1 cellular context compared by ENCODE assay signal in the genomic region with DNA sequence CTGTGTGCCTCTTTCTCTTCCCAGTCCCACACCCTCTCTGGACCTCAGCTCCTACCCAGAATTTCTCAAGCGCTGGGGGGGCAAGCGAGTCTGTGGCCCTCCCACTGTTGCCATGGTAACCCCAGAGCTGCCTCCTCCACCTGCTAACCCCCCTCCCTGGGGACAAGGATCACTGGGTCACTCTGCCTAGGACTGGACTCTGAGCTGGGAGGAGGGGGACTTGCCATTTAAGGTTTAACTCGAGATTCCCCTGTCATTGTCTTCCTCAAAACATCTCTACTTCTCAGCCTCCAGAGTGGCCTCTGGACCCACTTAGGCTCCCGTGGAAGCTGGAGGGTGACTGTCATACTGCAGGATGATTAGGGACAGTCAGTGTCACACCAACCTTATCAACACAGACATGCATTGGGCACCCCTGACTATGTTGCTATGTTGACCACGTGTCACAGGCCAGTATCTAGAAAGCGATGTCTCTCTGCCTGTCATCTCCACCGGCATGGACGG.
A peak's percentile ranks its signal among the peaks of the same experiment; 100 is the strongest.
TF ChIP-seq lines count a peak whose summit lies in the region.

No MANE protein-coding gene starts in this region.

TF ChIP-seq in HepG2, 621 proteins besides CTCF, POLR2A, EP300 and RAD21 (continued from another document and continues in another):
- peak; percentile 42 for TF ChIP-seq ZEB1 (IDR thresholded peaks at IDR 0.05; ENCODE audit: insufficient replicate concordance, low read depth)
- no peak for TF ChIP-seq JARID2 (CRISPR knock-in tag; IDR thresholded peaks at IDR 0.05; ENCODE audit: insufficient replicate concordance)
- TF ChIP-seq XRCC5 (optimal IDR thresholded peaks at IDR 0.05; ENCODE audit: low read length) = peak; percentile 68
- no peak for TF ChIP-seq ZNF34 (CRISPR knock-in tag; IDR thresholded peaks at IDR 0.05; ENCODE audit: borderline replicate concordance)
- no peak for TF ChIP-seq ZNF773 (CRISPR knock-in tag; IDR thresholded peaks at IDR 0.05; ENCODE audit: borderline replicate concordance)
- TF ChIP-seq ZNF367 (CRISPR knock-in tag; IDR thresholded peaks at IDR 0.05; ENCODE audit: borderline replicate concordance) = no peak
- TF ChIP-seq ZNF563 (CRISPR knock-in tag; IDR thresholded peaks at IDR 0.05) = no peak
- no peak for TF ChIP-seq ZNF101 (CRISPR knock-in tag; IDR thresholded peaks at IDR 0.05; ENCODE audit: borderline replicate concordance, low read depth)
- TF ChIP-seq CREB1 (IDR thresholded peaks at IDR 0.05) = peak; percentile 23; the same call in 1 of the 2 replicates
- TF ChIP-seq CREB1 (CRISPR knock-in tag; IDR thresholded peaks at IDR 0.05) = no peak
- TF ChIP-seq, protein P1, sequence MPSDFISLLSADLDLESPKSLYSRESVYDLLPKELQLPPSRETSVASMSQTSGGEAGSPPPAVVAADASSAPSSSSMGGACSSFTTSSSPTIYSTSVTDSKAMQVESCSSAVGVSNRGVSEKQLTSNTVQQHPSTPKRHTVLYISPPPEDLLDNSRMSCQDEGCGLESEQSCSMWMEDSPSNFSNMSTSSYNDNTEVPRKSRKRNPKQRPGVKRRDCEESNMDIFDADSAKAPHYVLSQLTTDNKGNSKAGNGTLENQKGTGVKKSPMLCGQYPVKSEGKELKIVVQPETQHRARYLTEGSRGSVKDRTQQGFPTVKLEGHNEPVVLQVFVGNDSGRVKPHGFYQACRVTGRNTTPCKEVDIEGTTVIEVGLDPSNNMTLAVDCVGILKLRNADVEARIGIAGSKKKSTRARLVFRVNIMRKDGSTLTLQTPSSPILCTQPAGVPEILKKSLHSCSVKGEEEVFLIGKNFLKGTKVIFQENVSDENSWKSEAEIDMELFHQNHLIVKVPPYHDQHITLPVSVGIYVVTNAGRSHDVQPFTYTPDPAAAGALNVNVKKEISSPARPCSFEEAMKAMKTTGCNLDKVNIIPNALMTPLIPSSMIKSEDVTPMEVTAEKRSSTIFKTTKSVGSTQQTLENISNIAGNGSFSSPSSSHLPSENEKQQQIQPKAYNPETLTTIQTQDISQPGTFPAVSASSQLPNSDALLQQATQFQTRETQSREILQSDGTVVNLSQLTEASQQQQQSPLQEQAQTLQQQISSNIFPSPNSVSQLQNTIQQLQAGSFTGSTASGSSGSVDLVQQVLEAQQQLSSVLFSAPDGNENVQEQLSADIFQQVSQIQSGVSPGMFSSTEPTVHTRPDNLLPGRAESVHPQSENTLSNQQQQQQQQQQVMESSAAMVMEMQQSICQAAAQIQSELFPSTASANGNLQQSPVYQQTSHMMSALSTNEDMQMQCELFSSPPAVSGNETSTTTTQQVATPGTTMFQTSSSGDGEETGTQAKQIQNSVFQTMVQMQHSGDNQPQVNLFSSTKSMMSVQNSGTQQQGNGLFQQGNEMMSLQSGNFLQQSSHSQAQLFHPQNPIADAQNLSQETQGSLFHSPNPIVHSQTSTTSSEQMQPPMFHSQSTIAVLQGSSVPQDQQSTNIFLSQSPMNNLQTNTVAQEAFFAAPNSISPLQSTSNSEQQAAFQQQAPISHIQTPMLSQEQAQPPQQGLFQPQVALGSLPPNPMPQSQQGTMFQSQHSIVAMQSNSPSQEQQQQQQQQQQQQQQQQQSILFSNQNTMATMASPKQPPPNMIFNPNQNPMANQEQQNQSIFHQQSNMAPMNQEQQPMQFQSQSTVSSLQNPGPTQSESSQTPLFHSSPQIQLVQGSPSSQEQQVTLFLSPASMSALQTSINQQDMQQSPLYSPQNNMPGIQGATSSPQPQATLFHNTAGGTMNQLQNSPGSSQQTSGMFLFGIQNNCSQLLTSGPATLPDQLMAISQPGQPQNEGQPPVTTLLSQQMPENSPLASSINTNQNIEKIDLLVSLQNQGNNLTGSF (CRISPR knock-in tag; IDR thresholded peaks at IDR 0.05) = no peak
- no peak for TF ChIP-seq SMAD1 (CRISPR knock-in tag; IDR thresholded peaks at IDR 0.05; ENCODE audit: borderline replicate concordance, low read depth)
- TF ChIP-seq ZNF496 (CRISPR knock-in tag; IDR thresholded peaks at IDR 0.05; ENCODE audit: insufficient replicate concordance) = no peak
- TF ChIP-seq ZNF282 (IDR thresholded peaks at IDR 0.05; ENCODE audit: partially characterized antibody) = no peak
- TF ChIP-seq, protein P2, sequence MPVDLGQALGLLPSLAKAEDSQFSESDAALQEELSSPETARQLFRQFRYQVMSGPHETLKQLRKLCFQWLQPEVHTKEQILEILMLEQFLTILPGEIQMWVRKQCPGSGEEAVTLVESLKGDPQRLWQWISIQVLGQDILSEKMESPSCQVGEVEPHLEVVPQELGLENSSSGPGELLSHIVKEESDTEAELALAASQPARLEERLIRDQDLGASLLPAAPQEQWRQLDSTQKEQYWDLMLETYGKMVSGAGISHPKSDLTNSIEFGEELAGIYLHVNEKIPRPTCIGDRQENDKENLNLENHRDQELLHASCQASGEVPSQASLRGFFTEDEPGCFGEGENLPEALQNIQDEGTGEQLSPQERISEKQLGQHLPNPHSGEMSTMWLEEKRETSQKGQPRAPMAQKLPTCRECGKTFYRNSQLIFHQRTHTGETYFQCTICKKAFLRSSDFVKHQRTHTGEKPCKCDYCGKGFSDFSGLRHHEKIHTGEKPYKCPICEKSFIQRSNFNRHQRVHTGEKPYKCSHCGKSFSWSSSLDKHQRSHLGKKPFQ (CRISPR knock-in tag; IDR thresholded peaks at IDR 0.05; ENCODE audit: insufficient replicate concordance) = no peak
- TF ChIP-seq BRCA1 (CRISPR knock-in tag; IDR thresholded peaks at IDR 0.05) = no peak
- TF ChIP-seq, protein P3, sequence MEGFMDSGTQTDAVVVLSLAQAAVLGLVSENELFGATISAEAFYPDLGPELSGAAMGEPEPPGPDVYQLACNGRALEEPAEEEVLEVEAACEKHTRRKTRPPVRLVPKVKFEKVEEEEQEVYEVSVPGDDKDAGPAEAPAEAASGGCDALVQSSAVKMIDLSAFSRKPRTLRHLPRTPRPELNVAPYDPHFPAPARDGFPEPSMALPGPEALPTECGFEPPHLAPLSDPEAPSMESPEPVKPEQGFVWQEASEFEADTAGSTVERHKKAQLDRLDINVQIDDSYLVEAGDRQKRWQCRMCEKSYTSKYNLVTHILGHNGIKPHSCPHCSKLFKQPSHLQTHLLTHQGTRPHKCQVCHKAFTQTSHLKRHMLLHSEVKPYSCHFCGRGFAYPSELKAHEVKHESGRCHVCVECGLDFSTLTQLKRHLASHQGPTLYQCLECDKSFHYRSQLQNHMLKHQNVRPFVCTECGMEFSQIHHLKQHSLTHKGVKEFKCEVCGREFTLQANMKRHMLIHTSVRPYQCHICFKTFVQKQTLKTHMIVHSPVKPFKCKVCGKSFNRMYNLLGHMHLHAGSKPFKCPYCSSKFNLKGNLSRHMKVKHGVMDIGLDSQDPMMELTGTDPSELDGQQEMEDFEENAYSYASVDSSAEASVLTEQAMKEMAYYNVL (CRISPR knock-in tag; IDR thresholded peaks at IDR 0.05; ENCODE audit: borderline replicate concordance) = peak; percentile 73; the same call in 1 of the 2 replicates
- TF ChIP-seq ZBTB8A (CRISPR knock-in tag; IDR thresholded peaks at IDR 0.05; ENCODE audit: borderline replicate concordance, low read depth) = no peak
- peak; percentile 60 for TF ChIP-seq SOX5 (CRISPR knock-in tag; IDR thresholded peaks at IDR 0.05; ENCODE audit: borderline replicate concordance)
- TF ChIP-seq, protein P4, sequence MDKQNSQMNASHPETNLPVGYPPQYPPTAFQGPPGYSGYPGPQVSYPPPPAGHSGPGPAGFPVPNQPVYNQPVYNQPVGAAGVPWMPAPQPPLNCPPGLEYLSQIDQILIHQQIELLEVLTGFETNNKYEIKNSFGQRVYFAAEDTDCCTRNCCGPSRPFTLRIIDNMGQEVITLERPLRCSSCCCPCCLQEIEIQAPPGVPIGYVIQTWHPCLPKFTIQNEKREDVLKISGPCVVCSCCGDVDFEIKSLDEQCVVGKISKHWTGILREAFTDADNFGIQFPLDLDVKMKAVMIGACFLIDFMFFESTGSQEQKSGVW (CRISPR knock-in tag; IDR thresholded peaks at IDR 0.05; ENCODE audit: borderline replicate concordance) = no peak
- 0 out of 2 replicates have a peak, but pooled peaks have one; percentile 29 for TF ChIP-seq RCOR2 (CRISPR knock-in tag; IDR thresholded peaks at IDR 0.05)
- TF ChIP-seq ZNF570 (CRISPR knock-in tag; IDR thresholded peaks at IDR 0.05; ENCODE audit: borderline replicate concordance) = no peak
- TF ChIP-seq ZNF230 (CRISPR knock-in tag; IDR thresholded peaks at IDR 0.05) = no peak
- TF ChIP-seq, protein P5, sequence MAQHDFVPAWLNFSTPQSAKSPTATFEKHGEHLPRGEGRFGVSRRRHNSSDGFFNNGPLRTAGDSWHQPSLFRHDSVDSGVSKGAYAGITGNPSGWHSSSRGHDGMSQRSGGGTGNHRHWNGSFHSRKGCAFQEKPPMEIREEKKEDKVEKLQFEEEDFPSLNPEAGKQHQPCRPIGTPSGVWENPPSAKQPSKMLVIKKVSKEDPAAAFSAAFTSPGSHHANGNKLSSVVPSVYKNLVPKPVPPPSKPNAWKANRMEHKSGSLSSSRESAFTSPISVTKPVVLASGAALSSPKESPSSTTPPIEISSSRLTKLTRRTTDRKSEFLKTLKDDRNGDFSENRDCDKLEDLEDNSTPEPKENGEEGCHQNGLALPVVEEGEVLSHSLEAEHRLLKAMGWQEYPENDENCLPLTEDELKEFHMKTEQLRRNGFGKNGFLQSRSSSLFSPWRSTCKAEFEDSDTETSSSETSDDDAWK (CRISPR knock-in tag; IDR thresholded peaks at IDR 0.05) = no peak
- TF ChIP-seq ZNF619 (CRISPR knock-in tag; IDR thresholded peaks at IDR 0.05) = no peak
- TF ChIP-seq GZF1 (CRISPR knock-in tag; IDR thresholded peaks at IDR 0.05) = no peak
- TF ChIP-seq, protein P6, sequence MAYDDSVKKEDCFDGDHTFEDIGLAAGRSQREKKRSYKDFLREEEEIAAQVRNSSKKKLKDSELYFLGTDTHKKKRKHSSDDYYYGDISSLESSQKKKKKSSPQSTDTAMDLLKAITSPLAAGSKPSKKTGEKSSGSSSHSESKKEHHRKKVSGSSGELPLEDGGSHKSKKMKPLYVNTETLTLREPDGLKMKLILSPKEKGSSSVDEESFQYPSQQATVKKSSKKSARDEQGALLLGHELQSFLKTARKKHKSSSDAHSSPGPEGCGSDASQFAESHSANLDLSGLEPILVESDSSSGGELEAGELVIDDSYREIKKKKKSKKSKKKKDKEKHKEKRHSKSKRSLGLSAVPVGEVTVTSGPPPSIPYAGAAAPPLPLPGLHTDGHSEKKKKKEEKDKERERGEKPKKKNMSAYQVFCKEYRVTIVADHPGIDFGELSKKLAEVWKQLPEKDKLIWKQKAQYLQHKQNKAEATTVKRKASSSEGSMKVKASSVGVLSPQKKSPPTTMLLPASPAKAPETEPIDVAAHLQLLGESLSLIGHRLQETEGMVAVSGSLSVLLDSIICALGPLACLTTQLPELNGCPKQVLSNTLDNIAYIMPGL (CRISPR knock-in tag; IDR thresholded peaks at IDR 0.05; ENCODE audit: borderline replicate concordance in 1 of 2, low read depth in 1 of 2) = 0 out of 4 replicates have a peak, but pooled peaks of 1 of the 2 experiments have one; percentile 39
- no peak for TF ChIP-seq AHR (CRISPR knock-in tag; IDR thresholded peaks at IDR 0.05)
- TF ChIP-seq KAT2B (IDR thresholded peaks at IDR 0.05; ENCODE audit: borderline replicate concordance, low read depth, low read length) = no peak
- TF ChIP-seq ZMAT3 (CRISPR knock-in tag; conservative IDR thresholded peaks at IDR 0.05) = peak; percentile 59; the same call in 1 of the 2 replicates
- no peak for TF ChIP-seq ZMYM2 (CRISPR knock-in tag; IDR thresholded peaks at IDR 0.05)
- no peak for TF ChIP-seq ZNF335 (CRISPR knock-in tag; IDR thresholded peaks at IDR 0.05)
- TF ChIP-seq PLRG1 (conservative IDR thresholded peaks at IDR 0.05) = no peak
- TF ChIP-seq MTA1 (CRISPR knock-in tag; IDR thresholded peaks at IDR 0.05; ENCODE audit: borderline replicate concordance) = 0 out of 2 replicates have a peak, but pooled peaks have one; percentile 45
- TF ChIP-seq, protein P7, sequence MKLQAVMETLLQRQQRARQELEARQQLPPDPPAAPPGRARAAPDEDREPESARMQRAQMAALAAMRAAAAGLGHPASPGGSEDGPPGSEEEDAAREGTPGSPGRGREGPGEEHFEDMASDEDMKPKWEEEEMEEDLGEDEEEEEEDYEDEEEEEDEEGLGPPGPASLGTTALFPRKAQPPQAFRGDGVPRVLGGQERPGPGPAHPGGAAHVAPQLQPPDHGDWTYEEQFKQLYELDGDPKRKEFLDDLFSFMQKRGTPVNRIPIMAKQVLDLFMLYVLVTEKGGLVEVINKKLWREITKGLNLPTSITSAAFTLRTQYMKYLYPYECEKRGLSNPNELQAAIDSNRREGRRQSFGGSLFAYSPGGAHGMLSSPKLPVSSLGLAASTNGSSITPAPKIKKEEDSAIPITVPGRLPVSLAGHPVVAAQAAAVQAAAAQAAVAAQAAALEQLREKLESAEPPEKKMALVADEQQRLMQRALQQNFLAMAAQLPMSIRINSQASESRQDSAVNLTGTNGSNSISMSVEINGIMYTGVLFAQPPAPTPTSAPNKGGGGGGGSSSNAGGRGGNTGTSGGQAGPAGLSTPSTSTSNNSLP (IDR thresholded peaks at IDR 0.05; ENCODE audit: low read depth, low read length) = no peak
- TF ChIP-seq, protein P8, sequence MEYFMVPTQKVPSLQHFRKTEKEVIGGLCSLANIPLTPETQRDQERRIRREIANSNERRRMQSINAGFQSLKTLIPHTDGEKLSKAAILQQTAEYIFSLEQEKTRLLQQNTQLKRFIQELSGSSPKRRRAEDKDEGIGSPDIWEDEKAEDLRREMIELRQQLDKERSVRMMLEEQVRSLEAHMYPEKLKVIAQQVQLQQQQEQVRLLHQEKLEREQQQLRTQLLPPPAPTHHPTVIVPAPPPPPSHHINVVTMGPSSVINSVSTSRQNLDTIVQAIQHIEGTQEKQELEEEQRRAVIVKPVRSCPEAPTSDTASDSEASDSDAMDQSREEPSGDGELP (IDR thresholded peaks at IDR 0.05; ENCODE audit: borderline replicate concordance, low read depth) = peak; percentile 70; the same call in 1 of the 2 replicates
- TF ChIP-seq PAX8 (CRISPR knock-in tag; IDR thresholded peaks at IDR 0.05; ENCODE audit: borderline replicate concordance) = no peak
- no peak for TF ChIP-seq PHF5A (CRISPR knock-in tag; IDR thresholded peaks at IDR 0.05; ENCODE audit: low read depth, unreplicated experiment)
- TF ChIP-seq, protein P9, sequence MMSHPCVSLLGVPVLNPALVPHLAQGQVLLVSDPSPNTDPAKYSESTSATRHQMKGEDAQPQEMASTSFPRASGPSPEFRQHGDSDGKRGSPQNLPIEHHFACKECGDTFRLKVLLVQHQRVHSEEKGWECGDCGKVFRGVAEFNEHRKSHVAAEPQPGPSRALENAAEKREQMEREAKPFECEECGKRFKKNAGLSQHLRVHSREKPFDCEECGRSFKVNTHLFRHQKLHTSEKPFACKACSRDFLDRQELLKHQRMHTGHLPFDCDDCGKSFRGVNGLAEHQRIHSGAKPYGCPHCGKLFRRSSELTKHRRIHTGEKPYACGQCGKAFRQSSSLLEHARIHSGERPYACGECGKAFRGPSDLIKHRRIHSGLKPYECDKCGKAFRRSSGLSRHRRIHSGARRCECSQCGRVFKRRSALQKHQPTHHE (CRISPR knock-in tag; IDR thresholded peaks at IDR 0.05; ENCODE audit: borderline replicate concordance) = no peak
- no peak for TF ChIP-seq ZNF432 (CRISPR knock-in tag; IDR thresholded peaks at IDR 0.05; ENCODE audit: borderline replicate concordance)
- no peak for TF ChIP-seq CHD2 (IDR thresholded peaks at IDR 0.05; ENCODE audit: low read depth, low read length)
- no peak for TF ChIP-seq HHEX (CRISPR knock-in tag; IDR thresholded peaks at IDR 0.05)
- no peak for TF ChIP-seq ZNF766 (CRISPR knock-in tag; IDR thresholded peaks at IDR 0.05; ENCODE audit: borderline replicate concordance)
- no peak for TF ChIP-seq MYNN (CRISPR knock-in tag; IDR thresholded peaks at IDR 0.05; ENCODE audit: low read depth)
- no peak for TF ChIP-seq ZNF296 (CRISPR knock-in tag; conservative IDR thresholded peaks at IDR 0.05)
- TF ChIP-seq ZNF12 (CRISPR knock-in tag; IDR thresholded peaks at IDR 0.05) = no peak
- no peak for TF ChIP-seq MEIS1 (CRISPR knock-in tag; IDR thresholded peaks at IDR 0.05; ENCODE audit: borderline replicate concordance)
- peak; percentile 77 for TF ChIP-seq RARA (CRISPR knock-in tag; IDR thresholded peaks at IDR 0.05)
- TF ChIP-seq KDM5A (IDR thresholded peaks at IDR 0.05; ENCODE audit: borderline replicate concordance, low read length) = no peak
